In genomic region chr22:33025675-33026074, GRCh38 we compare ENCODE assay signal across 9 cellular contexts. TPM values are rescaled to one million over a fixed set of nuclear protein-coding genes. Genes with fewer than 3 reads are reported as not detected.
"Had no signal": no experiment of that assay in that cellular context is flagged by ENCODE, and none has a peak within 500 bp of the region (broad histone marks: within the 10 kb centered on the region; RNA-seq: fewer than 3 reads in every experiment).

No MANE protein-coding gene starts in this region.

- H3K4me3 ChIP-seq: GM23338, HAP-1 had no signal

- H3K9me3 ChIP-seq: HAP-1 had no signal

- DNase-seq: H7, HFFc6, KBM-7 had no signal

- FAIRE-seq: HepG2 had no signal

- H3K9me3 Mint-ChIP-seq: GM23338, HFFc6 had no signal

- H3K4me2 ChIP-seq: GM23338, KMS-11 had no signal

- ATAC-seq: GM23338, HCT116, HepG2 had no signal

- H3K9ac ChIP-seq: KMS-11 had no signal

- H3K27ac ChIP-seq: KMS-11 had no signal

- H3K4me3 Mint-ChIP-seq: GM23338, HFFc6 had no signal

- H3K27ac Mint-ChIP-seq: GM23338, HFFc6 had no signal

- H2AFZ ChIP-seq: GM23338 had no signal

RNA-seq across cellular contexts. Expression of gene SYN3, which starts 32.5 kb away (rescaled TPM):
- total RNA-seq: HT1080 had no signal
